Comparison of ENCODE assay signal across 25 cellular contexts in the genomic region with DNA sequence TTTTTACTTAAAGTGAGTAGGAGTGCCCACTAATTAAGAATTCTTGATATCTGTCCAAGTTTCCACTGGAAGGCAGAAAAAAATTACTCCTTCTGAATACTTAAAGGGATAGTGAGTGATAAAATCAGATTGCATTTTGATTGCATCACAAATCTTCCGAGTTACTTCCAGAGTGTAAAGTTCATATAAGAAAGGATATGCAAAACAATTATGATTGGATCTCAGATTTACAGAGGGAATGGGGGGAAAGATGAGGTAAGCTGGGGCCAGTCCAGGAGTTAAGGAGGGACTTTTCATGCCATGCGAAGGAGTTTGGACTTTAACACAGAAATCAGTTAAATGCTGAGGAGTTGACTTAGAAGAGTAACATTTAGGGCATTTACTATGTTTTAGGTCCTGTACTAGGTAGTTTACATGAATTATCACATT. TPM values are rescaled to one million over a fixed set of nuclear protein-coding genes. Genes with fewer than 3 reads are reported as not detected.
DNase-seq lines count a peak whose midpoint lies in the region; ATAC-seq and TF ChIP-seq lines count a peak whose summit lies in the region.
"Had no signal": no experiment of that assay in that cellular context is flagged by ENCODE, and none has a peak within 500 bp of the region (broad histone marks: within the 10 kb centered on the region; RNA-seq: fewer than 3 reads in every experiment).

No MANE protein-coding gene starts in this region.

- peak overlapping the region; percentile 67 for H2AFZ ChIP-seq in mammary epithelial cell (ENCODE audit: low read depth, low read length)
- H2AFZ ChIP-seq in PC-3 (ENCODE audit: low read length) = no peak overlapping the region

- POLR2A ChIA-PET in PC-3 (lab: Charles Lee; ENCODE audit: unreplicated experiment) = no interaction called here

- H3K9me3 ChIP-seq in mammary epithelial cell (replicated peaks; ENCODE audit: insufficient read depth, low read length) (no peaks in the 10 kb centered on the region), PC-3 (ENCODE audit: low read length) (no peaks in the 10 kb centered on the region)
- H3K9me3 ChIP-seq: stomach had no signal

- TF ChIP-seq CTCF in mammary epithelial cell (conservative IDR thresholded peaks at IDR 0.05 in 1 of 2, IDR thresholded peaks at IDR 0.05 in 1 of 2; ENCODE audit: extremely low read depth in 1 of 2, insufficient read depth in 1 of 2, low read depth in 1 of 2, low read length in 2 of 2) (no peak), PC-3 (conservative IDR thresholded peaks at IDR 0.05; ENCODE audit: low read depth, low read length) (no peak)

- H3K9ac ChIP-seq in mammary epithelial cell (ENCODE audit: insufficient read depth, low read length) (no peak overlapping the region), PC-3 (ENCODE audit: low read length) (no peak overlapping the region)

- peak; percentile 41 for DNase-seq in EL
- DNase-seq in NCI-H460 (ENCODE audit: extremely low read depth, low read depth) = peak; percentile 79
- DNase-seq in mammary epithelial cell = peak; percentile 33
- DNase-seq in left colon = no peak
- no peak for DNase-seq in NOMO-1 treated with DMSO at 0.1 percent for 48 hours (lab: John Stamatoyannopoulos, UW; ENCODE audit: unreplicated experiment)
- no peak for DNase-seq in PC-3
- DNase-seq: activated CD4-positive, alpha-beta T cell treated with anti-CD3 and anti-CD28 coated beads, Interleukin-2, amount 50 U/mL, for 4 hours; activated gamma-delta T cell; amygdala; cerebellar nuclear complex; foreskin melanocyte; HFFc6; MV-4-11; NCI-H187 treated with DMSO at 0.1 percent for 48 hours; NCI-H446; nephron progenitor cell; posterior cingulate gyrus; SHP77; stimulated activated CD4-positive, alpha-beta T cell treated with anti-CD3 and anti-CD28 coated beads, Interleukin-2, amount 100 ng/mL, for 24 hours; stomach; trophoblast cell had no signal

- no peaks in the 10 kb centered on the region for H3F3A ChIP-seq in PC-3 (ENCODE audit: low read length, unreplicated experiment)

- in situ Hi-C loops in mammary epithelial cell (cut with MboI; ENCODE audit: low sequenced_read_pairs in 2 of 2) = no loop called here

- H3K27ac ChIP-seq in mammary epithelial cell (ENCODE audit: insufficient read depth, low read depth, low read length) (peak overlapping the region; percentile 7), PC-3 (ENCODE audit: low read length) (no peak overlapping the region)
- H3K27ac ChIP-seq: HL-60, stomach, VCaP had no signal

- H3K36me3 ChIP-seq in mammary epithelial cell (ENCODE audit: insufficient read depth, low read length) (no peaks in the 10 kb centered on the region), PC-3 (ENCODE audit: low read depth, low read length) (no peaks in the 10 kb centered on the region)
- H3K36me3 ChIP-seq: stomach had no signal

- H3K27me3 ChIP-seq in mammary epithelial cell (ENCODE audit: insufficient read depth, low read length) (no peaks in the 10 kb centered on the region), PC-3 (ENCODE audit: low read length) (no peaks in the 10 kb centered on the region)
- H3K27me3 ChIP-seq: stomach had no signal

- intact Hi-C loops in mammary epithelial cell (cut with micrococcal nuclease) = no loop called here
- intact Hi-C loops in left colon (cut with DNase I, micrococcal nuclease) = no loop called here
- intact Hi-C loops in PC-3 (cut with micrococcal nuclease) = no loop called here

- CTCF ChIA-PET in mammary epithelial cell (lab: Charles Lee; ENCODE audit: low non-redundant PET) (no interaction called here), PC-3 (lab: Charles Lee) (no interaction called here)

- BruUV-seq in mammary epithelial cell (replicated peaks; lab: Mats Ljungman, UMichigan) (no TSS peak), PC-3 (replicated peaks; lab: Mats Ljungman, UMichigan) (no TSS peak)

- H3K4me1 ChIP-seq in mammary epithelial cell (ENCODE audit: insufficient read depth, low read length) (peaks cover 44% of the 10 kb centered on the region), PC-3 (ENCODE audit: insufficient read depth, low read length) (no peaks in the 10 kb centered on the region)

- dilution Hi-C loops in mammary epithelial cell (cut with HindIII; ENCODE audit: low sequenced_read_pairs) = no loop called here

- H4K20me1 ChIP-seq in mammary epithelial cell (ENCODE audit: insufficient read depth, low read length) (no peaks in the 10 kb centered on the region), PC-3 (ENCODE audit: low read length) (no peaks in the 10 kb centered on the region)

- H3K4me2 ChIP-seq in mammary epithelial cell (ENCODE audit: insufficient read depth, low read depth, low read length) (peak overlapping the region; percentile 15), PC-3 (ENCODE audit: low read length) (no peak overlapping the region)

- H3K4me3 ChIP-seq in mammary epithelial cell (replicated peaks in 1 of 3; ENCODE audit: insufficient read depth in 1 of 3, low read depth in 2 of 3, low read length in 3 of 3) (no peak overlapping the region), PC-3 (ENCODE audit: low read length) (no peak overlapping the region)
- H3K4me3 ChIP-seq: stomach had no signal

- no peaks in the 10 kb centered on the region for H3K79me2 ChIP-seq in mammary epithelial cell (ENCODE audit: insufficient read depth, low read length)
- H3K79me2 ChIP-seq in PC-3 (ENCODE audit: low read length) = no peaks in the 10 kb centered on the region

- ATAC-seq in left colon (peak; percentile 97), esophagus mucosa (no peak), PC-3 (no peak), GM19324 (IDR thresholded peaks at IDR 0.05; ENCODE audit: low FRiP score, unreplicated experiment) (no peak)

- no peaks in the 10 kb centered on the region for H3K9me2 ChIP-seq in PC-3 (replicated peaks; ENCODE audit: low read length)

- WGBS in mammary epithelial cell (ENCODE audit: low coverage, missing lambda C conversion rate) = 27% methylated on average over 2 of the region's 2 CpGs

RNA-seq across cellular contexts. Expression of gene RNF145, which starts 9.3 kb away (rescaled TPM):
- total RNA-seq in NCI-H460 (2014; rRNA removed; shearing (Covaris generic)) = 39.9 and 40.7 TPM in 2 replicates
- 31.3 and 33.7 TPM in 2 replicates for polyA plus RNA-seq in NCI-H460 (2014; cell fraction: nucleus; rRNA removed)
- total RNA-seq in mammary epithelial cell = 10 to 100 TPM; 63.2 to 78.9 TPM
- 84.8 TPM for polyA plus RNA-seq in mammary epithelial cell
- 152 TPM for polyA minus RNA-seq in mammary epithelial cell
- total RNA-seq in left colon = 10 to 100 TPM; 67.0 to 69.3 TPM
- total RNA-seq in esophagus mucosa = 111 TPM
- total RNA-seq in PC-3 (2014; rRNA removed) = 13.7 and 21.8 TPM in 2 replicates

RNA-seq across cellular contexts. Expression of gene UBLCP1, which starts 44.5 kb away (rescaled TPM):
- 55.6 and 56.1 TPM in 2 replicates for total RNA-seq in NCI-H460 (2014; rRNA removed; shearing (Covaris generic))
- polyA plus RNA-seq in NCI-H460 (2014; cell fraction: nucleus; rRNA removed) = 14.5 and 30.2 TPM in 2 replicates
- total RNA-seq in mammary epithelial cell = 10 to 100 TPM; 30.2 to 36.5 TPM
- polyA plus RNA-seq in mammary epithelial cell = 15.4 TPM
- polyA minus RNA-seq in mammary epithelial cell = 13.3 TPM
- total RNA-seq in left colon = 10 to 100 TPM; 13.3 to 16.7 TPM
- total RNA-seq in esophagus mucosa = 24.0 TPM
- total RNA-seq in PC-3 (2014; rRNA removed) = 8.9 and 9.5 TPM in 2 replicates

Comparison
In these comparisons a context has a peak if more than half of its experiments do, and no peak if none do; other contexts are left out.
1. DNase-seq: peak in EL (single experiment), NCI-H460 (single experiment) and mammary epithelial cell (single experiment); none in left colon (0 of 2), NOMO-1 treated with DMSO at 0.1 percent for 48 hours (single experiment) and PC-3 (single experiment).